23 cellular contexts compared by ENCODE assay signal in genomic region chr1:201590474-201590873, GRCh38. TPM values are rescaled to one million over a fixed set of nuclear protein-coding genes. Genes with fewer than 3 reads are reported as not detected.
DNase-seq lines count a peak whose midpoint lies in the region; ATAC-seq, FAIRE-seq and TF ChIP-seq lines count a peak whose summit lies in the region.
"Had no signal": no experiment of that assay in that cellular context is flagged by ENCODE, and none has a peak within 500 bp of the region (broad histone marks: within the 10 kb centered on the region; RNA-seq: fewer than 3 reads in every experiment).

No MANE protein-coding gene starts in this region.

- H3K4me3 Mint-ChIP-seq in stimulated activated naive CD8-positive, alpha-beta T cell treated with anti-CD3 and anti-CD28 coated beads, Interleukin-15, amount 100 ng/mL, for 72 hours = no peak overlapping the region
- H3K4me3 Mint-ChIP-seq: CD4-positive, alpha-beta T cell had no signal

- no peak overlapping the region for H3K4me3 ChIP-seq in lower lobe of right lung
- H3K4me3 ChIP-seq in sigmoid colon = no peak overlapping the region
- H3K4me3 ChIP-seq: BLaER1, MG63, PC-9 had no signal

- H3K9me3 Mint-ChIP-seq in stimulated activated naive CD8-positive, alpha-beta T cell treated with anti-CD3 and anti-CD28 coated beads, Interleukin-15, amount 100 ng/mL, for 72 hours = no peaks in the 10 kb centered on the region
- H3K9me3 Mint-ChIP-seq: CD4-positive, alpha-beta T cell had no signal

- H3K9me3 ChIP-seq in lower lobe of right lung = no peaks in the 10 kb centered on the region
- no peaks in the 10 kb centered on the region for H3K9me3 ChIP-seq in sigmoid colon
- H3K9me3 ChIP-seq: BLaER1 had no signal

- H3K4me1 ChIP-seq in lower lobe of right lung (peaks cover 20% of the 10 kb centered on the region), sigmoid colon (peaks cover 0 to 41% (median 30%) of the 10 kb centered on the region in 4 donors)

- TF ChIP-seq EP300 in sigmoid colon (IDR thresholded peaks at IDR 0.05) = no peak

- H3K4me1 Mint-ChIP-seq in stimulated activated naive CD8-positive, alpha-beta T cell treated with anti-CD3 and anti-CD28 coated beads, Interleukin-15, amount 100 ng/mL, for 72 hours = no peaks in the 10 kb centered on the region

- H3K36me3 ChIP-seq in lower lobe of right lung (no peaks in the 10 kb centered on the region), sigmoid colon (peaks cover 0 to 20% (median 8%) of the 10 kb centered on the region in 4 donors)

- peaks cover 15% of the 10 kb centered on the region for H3K27me3 Mint-ChIP-seq in stimulated activated naive CD8-positive, alpha-beta T cell treated with anti-CD3 and anti-CD28 coated beads, Interleukin-15, amount 100 ng/mL, for 72 hours
- H3K27me3 Mint-ChIP-seq: CD4-positive, alpha-beta T cell had no signal

- no peak overlapping the region for H3K27ac ChIP-seq in lower lobe of right lung
- no peak overlapping the region for H3K27ac ChIP-seq in sigmoid colon
- H3K27ac ChIP-seq: BLaER1, PC-9 had no signal

- no peak for TF ChIP-seq CTCF in lower lobe of right lung (IDR thresholded peaks at IDR 0.05)
- no peak for TF ChIP-seq CTCF in sigmoid colon (IDR thresholded peaks at IDR 0.05)

- H3K27me3 ChIP-seq in lower lobe of right lung (ENCODE audit: low read depth) = no peaks in the 10 kb centered on the region
- no peaks in the 10 kb centered on the region for H3K27me3 ChIP-seq in sigmoid colon
- H3K27me3 ChIP-seq: BLaER1, MG63 had no signal

- DNase-seq in stimulated activated naive CD8-positive, alpha-beta T cell treated with anti-CD3 and anti-CD28 coated beads, Interleukin-15, amount 100 ng/mL, for 72 hours = no peak
- no peak for DNase-seq in stimulated activated naive CD8-positive, alpha-beta T cell treated with anti-CD3 and anti-CD28 coated beads, Interleukin-15, Interleukin-2, amounts not matched to agents 100 U/mL and 50 U/mL, for 24 hours
- DNase-seq in lower lobe of right lung = peak; percentile 28
- peak; percentile 62 for DNase-seq in sigmoid colon
- no peak for DNase-seq in RCC 7860 (ENCODE audit: low spot score)
- DNase-seq in activated T-cell treated with anti-CD3 and anti-CD28 coated beads, Interleukin-2, amount 50 U/mL, for 1 hour = no peak
- DNase-seq: CD4-positive, alpha-beta T cell; DMS53; GOT3; HCEC 1CT; KG1; MG63; NCI-H1105 treated with DMSO at 0.1 percent for 48 hours; NCI-H1930; NCI-H2107; NCI-H446; NCI-H526; NCI-H82; PC-9; Right ventricle myocardium superior; RPMI8226 had no signal

- FAIRE-seq in RCC 7860 (lab: Jason Lieb, UNC) = no peak

- no peak for TF ChIP-seq POLR2A in sigmoid colon (IDR thresholded peaks at IDR 0.05)

- intact Hi-C loops in lower lobe of right lung (cut with DNase I) = no loop called here
- intact Hi-C loops in sigmoid colon (cut with DNase I) = loop anchor here (5.0 kb wide), 1 partner anchor 57 kb away; no protein-coding TSS in a partner anchor

- WGBS in sigmoid colon, 2 donors = 88 to 90% methylated on average over 10 of the region's 10 CpGs

- ATAC-seq in stimulated activated naive CD8-positive, alpha-beta T cell treated with anti-CD3 and anti-CD28 coated beads, Interleukin-15, amount 100 ng/mL, for 72 hours = no peak
- no peak for ATAC-seq in stimulated activated naive CD8-positive, alpha-beta T cell treated with anti-CD3 and anti-CD28 coated beads, Interleukin-15, Interleukin-2, amounts not matched to agents 100 U/mL and 50 U/mL, for 24 hours
- ATAC-seq in lower lobe of right lung (no peak), GM21390 (IDR thresholded peaks at IDR 0.05; ENCODE audit: unreplicated experiment) (no peak)

- peak overlapping the region; percentile 16 to 37 for H3K27ac Mint-ChIP-seq in stimulated activated naive CD8-positive, alpha-beta T cell treated with anti-CD3 and anti-CD28 coated beads, Interleukin-15, amount 100 ng/mL, for 72 hours
- H3K27ac Mint-ChIP-seq: CD4-positive, alpha-beta T cell had no signal

RNA-seq across cellular contexts. Expression of gene NAV1, which starts 51.5 kb away (rescaled TPM):
- total RNA-seq in lower lobe of right lung (24.5 TPM), sigmoid colon (10 to 100 TPM; 17.1 to 44.9 (median 20.9) TPM)
- 1 to 10 TPM; 1.8 to 8.2 (median 3.0) TPM for polyA plus RNA-seq in sigmoid colon

Comparison
In these comparisons a context has a peak if more than half of its experiments do, and no peak if none do; other contexts are left out.
1. DNase-seq: peak in lower lobe of right lung (single experiment) and sigmoid colon (single experiment); none in stimulated activated naive CD8-positive, alpha-beta T cell treated with anti-CD3 and anti-CD28 coated beads, Interleukin-15, amount 100 ng/mL, for 72 hours (0 of 2), stimulated activated naive CD8-positive, alpha-beta T cell treated with anti-CD3 and anti-CD28 coated beads, Interleukin-15, Interleukin-2, amounts not matched to agents 100 U/mL and 50 U/mL, for 24 hours (single experiment), RCC 7860 (single experiment) and activated T-cell treated with anti-CD3 and anti-CD28 coated beads, Interleukin-2, amount 50 U/mL, for 1 hour (single experiment).